Comparison of ENCODE assay signal across 8 cellular contexts in genomic region chr5:134003957-134004625, GRCh38. TPM values are rescaled to one million over a fixed set of nuclear protein-coding genes. Genes with fewer than 3 reads are reported as not detected.
DNase-seq lines count a peak whose midpoint lies in the region; ATAC-seq and FAIRE-seq lines count a peak whose summit lies in the region.

No MANE protein-coding gene starts in this region.

- H3K36me3 ChIP-seq in KOPT-K1 (ENCODE audit: insufficient read depth, low read length) = peaks cover 40% of the 10 kb centered on the region

- ATAC-seq in GM21717 (IDR thresholded peaks at IDR 0.05; ENCODE audit: unreplicated experiment) (peak; percentile 27), esophagus mucosa (peak; percentile 44)
- ATAC-seq in stimulated activated naive CD8-positive, alpha-beta T cell treated with anti-CD3 and anti-CD28 coated beads, Interleukin-15, Interleukin-2, amounts not matched to agents 100 U/mL and 50 U/mL, for 24 hours = peak; percentile 15

- FAIRE-seq in HTR-8/SVneo (lab: Jason Lieb, UNC) = no peak

- H3K9me3 ChIP-seq in KOPT-K1 (ENCODE audit: insufficient read depth, low read length, poor library complexity, severe bottlenecking) = no peaks in the 10 kb centered on the region

- peak overlapping the region; percentile 97 for H3K27ac ChIP-seq in KOPT-K1 (ENCODE audit: low read depth, low read length, poor library complexity, severe bottlenecking)

- DNase-seq in GM03348 (ENCODE audit: low spot score) = peak; percentile 86
- DNase-seq in activated T-cell treated with anti-CD3 and anti-CD28 coated beads for 1 hour (ENCODE audit: low read depth) = peak; percentile 20
- peak; percentile 54 for DNase-seq in myocyte (ENCODE audit: low read depth)
- DNase-seq in stimulated activated naive CD8-positive, alpha-beta T cell treated with anti-CD3 and anti-CD28 coated beads, Interleukin-15, Interleukin-2, amounts not matched to agents 100 U/mL and 50 U/mL, for 24 hours = peak; percentile 65
- no peak for DNase-seq in HTR-8/SVneo (ENCODE audit: insufficient read length, low spot score)

RNA-seq across cellular contexts. Expression of gene VDAC1, which starts 0.7 kb away (rescaled TPM):
- total RNA-seq in esophagus mucosa = 154 TPM
- total RNA-seq in myocyte = 402 and 504 TPM in 2 replicates
- 326 TPM for polyA plus RNA-seq in myocyte (2012)

RNA-seq across cellular contexts. Expression of gene C5orf15, which starts 35.7 kb away (rescaled TPM):
- 14.3 TPM for total RNA-seq in esophagus mucosa
- total RNA-seq in myocyte = 106 and 113 TPM in 2 replicates
- 93.2 TPM for polyA plus RNA-seq in myocyte (2012)
